ENCODE assay signal across 6 cellular contexts in the genomic region with DNA sequence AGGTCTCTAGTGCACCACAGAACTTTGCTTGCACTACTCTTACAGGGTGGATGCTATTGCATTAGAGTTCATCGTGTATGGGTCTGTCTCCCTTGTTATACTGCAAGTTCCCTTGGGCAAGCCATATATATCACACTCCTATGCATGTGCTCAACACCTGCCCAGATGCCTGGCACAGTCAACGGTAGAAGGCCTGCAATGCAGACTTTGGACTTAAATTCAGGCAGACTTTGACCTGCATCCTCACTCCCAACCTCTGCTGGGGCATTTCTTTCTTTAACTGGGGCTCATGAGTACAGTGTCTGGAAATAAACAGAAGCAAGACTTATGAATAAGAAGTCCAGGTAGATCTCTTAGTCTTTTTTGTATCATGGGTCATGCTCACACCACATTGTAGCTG.
"Had no signal": no experiment of that assay in that cellular context is flagged by ENCODE, and none has a peak within 500 bp of the region (broad histone marks: within the 10 kb centered on the region; RNA-seq: fewer than 3 reads in every experiment).

No MANE protein-coding gene starts in this region.

- ATAC-seq: HCT116 had no signal

- H3K4me1 ChIP-seq: HAP-1 had no signal

- H3K27ac ChIP-seq: GM23248 had no signal

- DNase-seq: GM23248, GOT3, H7, HFFc6 had no signal

- H3K4me3 ChIP-seq: GM23248, HAP-1 had no signal

- H3K36me3 ChIP-seq: HAP-1 had no signal

- H3K9me3 ChIP-seq: HAP-1 had no signal
